Comparison of ENCODE assay signal across 8 cellular contexts in genomic region chr10:87504667-87505365, GRCh38. TPM values are rescaled to one million over a fixed set of nuclear protein-coding genes. Genes with fewer than 3 reads are reported as not detected.
DNase-seq lines count a peak whose midpoint lies in the region; ATAC-seq, FAIRE-seq and TF ChIP-seq lines count a peak whose summit lies in the region.

TSS of gene MINPP1 (plus strand) at chr10:87504893. CDS start at chr10:87504916, 23 bp downstream.

- peaks cover 18% of the 10 kb centered on the region for H3K36me3 ChIP-seq in lower lobe of right lung

- intact Hi-C loops in CD14-positive monocyte (cut with micrococcal nuclease) = no loop called here
- intact Hi-C loops in lower lobe of right lung (cut with DNase I) = no loop called here

- peak within 1 kb of the TSS; percentile 96 to 98 for H3K4me3 Mint-ChIP-seq in CD14-positive monocyte

- peaks cover 8 to 9% of the 10 kb centered on the region in 2 donors for H3K36me3 Mint-ChIP-seq in CD14-positive monocyte

- H3K27me3 Mint-ChIP-seq in CD14-positive monocyte (ENCODE audit: low read depth in 3 of 3) = peaks cover 0 to 8% (median 7%) of the 10 kb centered on the region in 3 donors

- peaks cover 0 to 2% (median 0%) of the 10 kb centered on the region in 7 donors for H3K9me3 Mint-ChIP-seq in CD14-positive monocyte

- TF ChIP-seq CTCF in CD14-positive monocyte (IDR thresholded peaks at IDR 0.05) (no peak), lower lobe of right lung (IDR thresholded peaks at IDR 0.05) (no peak)

- H3K27ac ChIP-seq in lower lobe of right lung = peak within 1 kb of the TSS; percentile 77

- FAIRE-seq in GM19239 (lab: Jason Lieb, UNC) = peak; percentile 80

- no peaks in the 10 kb centered on the region for H3K9me3 ChIP-seq in lower lobe of right lung

- ATAC-seq in HG03439 (IDR thresholded peaks at IDR 0.05; ENCODE audit: unreplicated experiment) (peak; percentile 90), lower lobe of right lung (peak; percentile 98 to 99)

- H3K27me3 ChIP-seq in lower lobe of right lung (ENCODE audit: low read depth) = no peaks in the 10 kb centered on the region

- peaks cover 18% of the 10 kb centered on the region for H3K4me1 ChIP-seq in lower lobe of right lung

- peak within 1 kb of the TSS; percentile 37 to 85 (median 70) for H3K27ac Mint-ChIP-seq in CD14-positive monocyte

- DNase-seq in CD14-positive monocyte (ENCODE audit: low spot score) (peak; percentile 46), GM19239 (ENCODE audit: insufficient read length, low spot score) (peak; percentile 74), NCI-H82 treated with DMSO at 0.1 percent for 48 hours (lab: John Stamatoyannopoulos, UW; ENCODE audit: unreplicated experiment) (peak; percentile 27), lower lobe of right lung (peak; percentile 89)
- peak; percentile 93 for DNase-seq in activated CD8-positive, alpha-beta memory T cell treated with anti-CD3 and anti-CD28 coated beads for 24 hours
- DNase-seq in effector CD4-positive, alpha-beta T cell = peak; percentile 42
- DNase-seq in stimulated activated CD4-positive, alpha-beta T cell treated with anti-CD3 and anti-CD28 coated beads, TNF-alpha, amount 100 ng/mL, for 48 hours (ENCODE audit: low read depth in 3 of 3) = peak; percentile 81 to 88 (median 87)

- H3K4me1 Mint-ChIP-seq in CD14-positive monocyte = peaks cover 18% of the 10 kb centered on the region

- H3K4me3 ChIP-seq in lower lobe of right lung = peak within 1 kb of the TSS; percentile 73

RNA-seq across cellular contexts. Expression of gene MINPP1, which starts in this region (rescaled TPM):
- polyA plus RNA-seq in CD14-positive monocyte = 1 to 10 TPM; 9.0 to 9.7 TPM
- 15.6 TPM for total RNA-seq in lower lobe of right lung

Comparison
In these comparisons a context has a peak if more than half of its experiments do, and no peak if none do; other contexts are left out.
1. Peak in every context shown above with its lines: DNase-seq, ATAC-seq, H3K4me3 ChIP-seq and H3K27ac ChIP-seq.
2. DNase-seq: peak in every context shown above with its lines; median percentile 93 in activated CD8-positive, alpha-beta memory T cell treated with anti-CD3 and anti-CD28 coated beads for 24 hours; 89 in lower lobe of right lung; 87 in stimulated activated CD4-positive, alpha-beta T cell treated with anti-CD3 and anti-CD28 coated beads, TNF-alpha, amount 100 ng/mL, for 48 hours; 74 in GM19239; 46 in CD14-positive monocyte; 42 in effector CD4-positive, alpha-beta T cell; 27 in NCI-H82 treated with DMSO at 0.1 percent for 48 hours.